9 cellular contexts compared by ENCODE assay signal in the genomic region with DNA sequence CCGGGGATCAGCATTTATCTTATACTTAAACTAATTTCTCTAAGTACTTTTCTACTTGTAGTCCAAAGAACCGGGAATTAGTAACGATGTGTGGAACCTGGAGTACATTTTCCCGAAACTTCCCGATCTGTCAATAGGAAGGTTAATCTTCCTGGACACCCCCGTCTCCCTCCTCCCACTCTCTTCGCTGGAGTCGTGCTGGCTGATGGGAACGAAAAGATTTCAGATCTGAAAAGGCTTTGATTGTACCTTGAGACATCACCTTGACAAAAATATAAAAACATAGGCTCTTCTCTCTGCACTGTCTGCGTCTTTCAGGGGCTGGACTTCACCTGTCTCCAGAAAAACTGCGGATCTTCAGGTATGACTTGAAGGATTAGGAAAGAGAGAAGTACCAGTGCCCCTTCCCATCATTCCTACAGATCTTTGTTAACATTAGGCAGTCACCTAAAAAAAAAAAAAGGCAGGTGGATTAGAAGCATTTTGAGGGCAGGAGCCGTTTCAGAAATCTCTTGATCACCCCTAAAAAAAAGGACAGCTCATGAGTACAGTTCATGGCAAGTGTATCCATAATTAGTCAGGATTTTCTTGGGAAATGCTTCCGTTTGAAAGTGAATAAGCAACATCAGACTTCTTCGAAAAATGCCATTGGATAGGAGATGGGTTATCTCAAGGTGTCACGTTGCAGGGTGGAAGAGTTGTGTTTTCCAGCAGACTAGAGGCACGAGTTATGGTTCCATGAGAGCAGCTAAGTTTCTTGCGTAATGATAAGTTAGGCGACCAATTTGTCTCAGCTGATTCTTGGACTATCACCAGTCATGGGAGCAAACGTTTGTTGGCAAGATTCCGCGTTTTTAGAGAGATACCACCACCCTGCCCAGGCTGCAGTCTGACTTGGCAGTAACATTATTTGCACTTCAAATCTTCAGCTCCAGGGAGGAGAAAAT. TPM values are rescaled to one million over a fixed set of nuclear protein-coding genes. Genes with fewer than 3 reads are reported as not detected.
DNase-seq lines count a peak whose midpoint lies in the region; ATAC-seq and TF ChIP-seq lines count a peak whose summit lies in the region.
"Had no signal": no experiment of that assay in that cellular context is flagged by ENCODE, and none has a peak within 500 bp of the region (broad histone marks: within the 10 kb centered on the region; RNA-seq: fewer than 3 reads in every experiment).

No MANE protein-coding gene starts in this region.

- H3K4me2 ChIP-seq in H9 (ENCODE audit: insufficient read depth, insufficient read length, low read length), result peak overlapping the region; percentile 78

- no peak overlapping the region for H2BK120ac ChIP-seq in H9 (ENCODE audit: low read depth, low read length, poor library complexity, severe bottlenecking)

- no peak overlapping the region for H2AK5ac ChIP-seq in H9 (ENCODE audit: insufficient read length, low read length)

- no peak overlapping the region for H4K8ac ChIP-seq in H9 (replicated peaks; ENCODE audit: insufficient read length, low read depth, low read length)

- H3K27ac ChIP-seq in H9 (ENCODE audit: insufficient read length, low read depth, low read length), result no peak overlapping the region

- ATAC-seq in T-helper 17 cell (no peak), HG03571 (IDR thresholded peaks at IDR 0.05; ENCODE audit: unreplicated experiment) (no peak)

- peaks cover 16 to 19% of the 10 kb centered on the region in 2 experiments for H3K4me1 Mint-ChIP-seq in H9
- H3K4me1 Mint-ChIP-seq in T-helper 17 cell, result peaks cover 9% of the 10 kb centered on the region

- H3K18ac ChIP-seq in H9 (ENCODE audit: insufficient read length, low read depth, low read length), result no peak overlapping the region

- no peak overlapping the region for H3K14ac ChIP-seq in H9 (ENCODE audit: insufficient read depth, low read length)

- no peak overlapping the region for H2BK5ac ChIP-seq in H9 (ENCODE audit: insufficient read length, low read length)

- no peak overlapping the region for H4K91ac ChIP-seq in H9 (ENCODE audit: insufficient read length, low read depth, low read length)

- H4K20me1 ChIP-seq in H9 (ENCODE audit: control insufficient read depth, insufficient read depth, insufficient read length), result no peaks in the 10 kb centered on the region

- no peak overlapping the region for H2BK15ac ChIP-seq in H9 (ENCODE audit: low read depth, low read length)

- no peak overlapping the region for H2AFZ ChIP-seq in H9 (ENCODE audit: low read length)

- peak overlapping the region; percentile 81 to 93 for H3K4me3 Mint-ChIP-seq in H9
- H3K4me3 Mint-ChIP-seq in T-helper 17 cell, result peak overlapping the region; percentile 59

- no peak overlapping the region for H3K23ac ChIP-seq in H9 (ENCODE audit: insufficient read length, low read depth, low read length)

- no peak overlapping the region for H3K9ac ChIP-seq in H9 (ENCODE audit: extremely low read depth, insufficient read length, low read length)

- H3K79me1 ChIP-seq in H9 (ENCODE audit: insufficient read depth, low read depth, low read length, poor library complexity, severe bottlenecking), result no peaks in the 10 kb centered on the region

- H3K27me3 Mint-ChIP-seq in H9 (ENCODE audit: low read depth) (peaks cover 50% of the 10 kb centered on the region), T-helper 17 cell (peaks cover 81% of the 10 kb centered on the region)

- H2BK20ac ChIP-seq in H9 (ENCODE audit: low read depth, low read length, poor library complexity, severe bottlenecking), result no peak overlapping the region

- H3K4me3 ChIP-seq in fibroblast of pulmonary artery (replicated peaks; ENCODE audit: low read depth, low read length), result peak overlapping the region; percentile 57
- H3K4me3 ChIP-seq in skeletal muscle cell (ENCODE audit: low read depth, low read length), result peak overlapping the region; percentile 50
- H3K4me3 ChIP-seq: GM12878 had no signal

- H3K4ac ChIP-seq in H9 (ENCODE audit: low read depth, low read length), result no peak overlapping the region

- H3K36me3 Mint-ChIP-seq in H9 (ENCODE audit: insufficient read depth in 1 of 3, low read depth in 3 of 3) (no peaks in the 10 kb centered on the region), T-helper 17 cell (ENCODE audit: low read depth) (no peaks in the 10 kb centered on the region)

- WGBS in H9 (ENCODE audit: extremely low coverage, insufficient read length, low lambda C conversion rate), result no CpG with 5 or more reads among the region's 21 CpGs

- H4K5ac ChIP-seq in H9 (ENCODE audit: insufficient read length, low read depth, low read length), result no peak overlapping the region

- H3K23me2 ChIP-seq in H9 (ENCODE audit: insufficient read length, low read depth, low read length, poor library complexity, severe bottlenecking), result peaks cover 11% of the 10 kb centered on the region

- peak overlapping the region; percentile 36 for H2BK12ac ChIP-seq in H9 (ENCODE audit: insufficient read length, low read depth, low read length)

- H3K27ac Mint-ChIP-seq in H9 (no peak overlapping the region), T-helper 17 cell (no peak overlapping the region)

- no peak overlapping the region for H3K56ac ChIP-seq in H9 (ENCODE audit: insufficient read length, low read depth, low read length)

- H3K27me3 ChIP-seq in H9 (ENCODE audit: insufficient read depth, low read length), result peaks cover 2% of the 10 kb centered on the region; the same call in 1 of the 2 replicates

- no peaks in the 10 kb centered on the region for H3K79me2 ChIP-seq in H9 (ENCODE audit: insufficient read depth, low read length)

- DNase-seq in H9 (no peak), T-helper 17 cell (no peak), fibroblast of pulmonary artery (ENCODE audit: low read depth) (no peak), skeletal muscle cell (ENCODE audit: low read depth) (no peak), HuH-7.5 (ENCODE audit: low spot score) (no peak), NCI-H2029 (lab: John Stamatoyannopoulos, UW) (no peak)
- DNase-seq: NCI-H1694 treated with DMSO at 0.1 percent for 48 hours had no signal

- H3K9me3 ChIP-seq in H9 (ENCODE audit: control insufficient read depth, low read depth, low read length) (no peaks in the 10 kb centered on the region), T-helper 17 cell (ENCODE audit: control insufficient read depth, low read length, poor library complexity, severe bottlenecking) (no peaks in the 10 kb centered on the region)

- peaks cover 0 to 3% of the 10 kb centered on the region in 2 experiments; a peak in 1 of 5 replicates for H3K9me3 Mint-ChIP-seq in H9

- no peak overlapping the region for H3T11ph ChIP-seq in H9 (ENCODE audit: low read length)

- H3K4me1 ChIP-seq in H9 (ENCODE audit: insufficient read depth, low read length), result peaks cover 3% of the 10 kb centered on the region; the same call in 1 of the 2 replicates

- TF ChIP-seq CTCF in H9 (conservative IDR thresholded peaks at IDR 0.05) (no peak), fibroblast of pulmonary artery (IDR thresholded peaks at IDR 0.05; ENCODE audit: low read length, missing control alignments) (no peak)

RNA-seq across cellular contexts. Expression of gene BAMBI, which starts 7.8 kb away (rescaled TPM):
- 16.8 and 17.0 TPM in 2 replicates for total RNA-seq in H9 (2021)
- 1 to 10 TPM in 1 of 2 donors, under 1 TPM in 1; 0.92 to 4.1 TPM for total RNA-seq in T-helper 17 cell
